Comparison of ENCODE assay signal across 1 cellular context in genomic region chr12:25189171-25189570, GRCh38.
TF ChIP-seq lines count a peak whose summit lies in the region.

No MANE protein-coding gene starts in this region.

TF ChIP-seq in HEK293, 187 proteins besides CTCF, POLR2A, EP300 and RAD21 (continued from another document):
- 0 out of 2 replicates have a peak, but pooled peaks have one; percentile 29 for TF ChIP-seq ZBTB44 (tag by site-specific recombination; IDR thresholded peaks at IDR 0.05)
- TF ChIP-seq BCL11A (tag by site-specific recombination; IDR thresholded peaks at IDR 0.05; ENCODE audit: low read depth): peak; percentile 60; the same call in 1 of the 2 replicates
- peak; percentile 26 for TF ChIP-seq GLIS1 (tag by site-specific recombination; IDR thresholded peaks at IDR 0.05)
